ENCODE assay signal across 9 cellular contexts in the genomic region with DNA sequence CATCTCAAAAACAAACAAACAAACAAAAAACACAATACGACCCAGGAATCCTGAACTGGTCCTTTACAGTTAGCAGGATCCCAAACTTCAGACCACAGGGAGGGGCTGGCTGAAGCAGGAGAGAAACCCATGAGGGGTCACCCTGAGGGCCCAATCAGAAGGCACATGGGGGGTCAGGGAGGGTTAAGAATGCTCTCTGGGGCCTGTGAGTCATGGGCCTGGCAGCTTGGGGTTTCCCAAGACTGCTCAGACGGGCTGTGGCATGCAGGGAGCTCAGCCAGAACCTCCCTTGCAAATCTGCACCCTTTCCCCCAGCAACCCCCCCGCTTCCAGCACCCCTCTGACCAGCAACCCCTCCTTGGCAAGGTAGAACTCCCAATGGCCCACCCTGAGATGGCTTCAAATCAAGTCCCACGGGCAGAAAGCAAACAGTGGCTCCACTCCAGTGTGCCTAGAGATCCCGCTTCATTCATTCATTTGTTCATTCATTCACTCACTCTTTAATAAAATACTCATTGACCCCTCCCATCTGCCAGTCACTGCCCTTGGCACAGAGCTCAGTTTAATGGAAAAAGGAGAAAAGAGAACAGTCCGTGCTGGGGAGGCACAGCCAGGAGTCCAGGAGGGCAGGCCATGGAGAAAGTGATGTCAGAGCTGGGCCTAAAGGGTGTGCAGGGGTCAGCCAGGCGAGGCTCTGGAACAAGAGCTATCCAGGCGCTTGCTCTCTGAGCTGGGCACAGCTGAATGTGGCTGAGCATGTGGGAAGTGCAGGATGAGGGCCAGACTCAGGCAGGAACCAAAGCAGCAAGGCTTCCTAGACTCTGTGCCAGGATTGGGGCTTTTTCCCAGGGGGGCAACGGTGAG. TPM values are rescaled to one million over a fixed set of nuclear protein-coding genes. Genes with fewer than 3 reads are reported as not detected.
DNase-seq lines count a peak whose midpoint lies in the region; ATAC-seq and TF ChIP-seq lines count a peak whose summit lies in the region.
"Had no signal": no experiment of that assay in that cellular context is flagged by ENCODE, and none has a peak within 500 bp of the region (broad histone marks: within the 10 kb centered on the region; RNA-seq: fewer than 3 reads in every experiment).

No MANE protein-coding gene starts in this region.

- H3K27ac ChIP-seq in hepatocyte = peak overlapping the region; percentile 92

- no peaks in the 10 kb centered on the region for H4K20me1 ChIP-seq in hepatocyte (ENCODE audit: insufficient read depth, poor library complexity, severe bottlenecking)

- H3K79me2 ChIP-seq in hepatocyte = no peaks in the 10 kb centered on the region

- no peak for ATAC-seq in HG02623 (IDR thresholded peaks at IDR 0.05; ENCODE audit: unreplicated experiment)
- no peak for ATAC-seq in GM21423 (IDR thresholded peaks at IDR 0.05; ENCODE audit: unreplicated experiment)

- H3K27me3 ChIP-seq in hepatocyte = no peaks in the 10 kb centered on the region

- H3K9me3 ChIP-seq in hepatocyte (ENCODE audit: low read depth) = no peaks in the 10 kb centered on the region

- H3K4me2 ChIP-seq in hepatocyte = peak overlapping the region; percentile 59

- H3K4me3 ChIP-seq in hepatocyte = no peak overlapping the region

- TF ChIP-seq CTCF in hepatocyte (IDR thresholded peaks at IDR 0.05; ENCODE audit: poor library complexity) = no peak

- H3K9me2 ChIP-seq in hepatocyte (replicated peaks; ENCODE audit: insufficient read depth) = no peaks in the 10 kb centered on the region

- no peak overlapping the region for H2AFZ ChIP-seq in hepatocyte

- H3K4me1 ChIP-seq in hepatocyte (ENCODE audit: insufficient read depth) = peaks cover 48% of the 10 kb centered on the region

- peak; percentile 63 for DNase-seq in NK-92 treated with Interleukin-12 subunit alpha and Interleukin-12 subunit beta, amount 100 ng/mL, for 24 hours (lab: John Stamatoyannopoulos, UW)
- no peak for DNase-seq in NK-92 (lab: John Stamatoyannopoulos, UW; ENCODE audit: unreplicated experiment)
- peak; percentile 21 for DNase-seq in activated naive CD4-positive, alpha-beta T cell treated with anti-CD3 and anti-CD28 coated beads, Interleukin-2, amount 50 U/mL, for 16 hours
- peak; percentile 87 for DNase-seq in hepatocyte (ENCODE audit: low spot score)
- DNase-seq in stimulated activated CD8-positive, alpha-beta memory T cell treated with anti-CD3 and anti-CD28 coated beads, Interleukin-15, amount 100 ng/mL, for 48 hours (ENCODE audit: low read depth in 2 of 2) = peak; percentile 8 to 15
- DNase-seq in COR-L47 (lab: John Stamatoyannopoulos, UW) = no peak
- DNase-seq: CD4-positive, CD25-positive, alpha-beta regulatory T cell had no signal

- 80% methylated on average over 8 of the region's 9 CpGs for WGBS in hepatocyte (ENCODE audit: low lambda C conversion rate, missing lambda C conversion rate)

- H3K36me3 ChIP-seq in hepatocyte (replicated peaks; ENCODE audit: insufficient read depth, low read depth) = no peaks in the 10 kb centered on the region

RNA-seq across cellular contexts. Expression of a gene that starts 8.2 kb away (rescaled TPM):
- total RNA-seq in hepatocyte = 2.0 and 2.6 TPM in 2 replicates
- 1.0 and 1.8 TPM in 2 replicates for polyA plus RNA-seq in hepatocyte

RNA-seq across cellular contexts. Expression of a gene that starts 40.6 kb away (rescaled TPM):
- 109 and 117 TPM in 2 replicates for total RNA-seq in hepatocyte
- polyA plus RNA-seq in hepatocyte = 102 and 120 TPM in 2 replicates
- total RNA-seq: CD4-positive, CD25-positive, alpha-beta regulatory T cell had no signal

RNA-seq across cellular contexts. Expression of a gene that starts 48.3 kb away (rescaled TPM):
- total RNA-seq in hepatocyte = 23.7 and 25.9 TPM in 2 replicates
- polyA plus RNA-seq in hepatocyte = 22.7 and 24.3 TPM in 2 replicates

RNA-seq across cellular contexts. Expression of a gene that starts 56.9 kb away (rescaled TPM):
- 10.7 and 11.9 TPM in 2 replicates for total RNA-seq in hepatocyte
- polyA plus RNA-seq in hepatocyte = 14.7 and 16.4 TPM in 2 replicates
- total RNA-seq: CD4-positive, CD25-positive, alpha-beta regulatory T cell had no signal
- polyA plus RNA-seq: CD4-positive, CD25-positive, alpha-beta regulatory T cell had no signal

Comparison
In these comparisons a context has a peak if more than half of its experiments do, and no peak if none do; other contexts are left out.
1. DNase-seq: peak in NK-92 treated with Interleukin-12 subunit alpha and Interleukin-12 subunit beta, amount 100 ng/mL, for 24 hours (single experiment), activated naive CD4-positive, alpha-beta T cell treated with anti-CD3 and anti-CD28 coated beads, Interleukin-2, amount 50 U/mL, for 16 hours (single experiment), hepatocyte (single experiment) and stimulated activated CD8-positive, alpha-beta memory T cell treated with anti-CD3 and anti-CD28 coated beads, Interleukin-15, amount 100 ng/mL, for 48 hours (2 of 2); none in NK-92 (single experiment) and COR-L47 (single experiment).